1 cellular context compared by ENCODE assay signal in the genomic region with DNA sequence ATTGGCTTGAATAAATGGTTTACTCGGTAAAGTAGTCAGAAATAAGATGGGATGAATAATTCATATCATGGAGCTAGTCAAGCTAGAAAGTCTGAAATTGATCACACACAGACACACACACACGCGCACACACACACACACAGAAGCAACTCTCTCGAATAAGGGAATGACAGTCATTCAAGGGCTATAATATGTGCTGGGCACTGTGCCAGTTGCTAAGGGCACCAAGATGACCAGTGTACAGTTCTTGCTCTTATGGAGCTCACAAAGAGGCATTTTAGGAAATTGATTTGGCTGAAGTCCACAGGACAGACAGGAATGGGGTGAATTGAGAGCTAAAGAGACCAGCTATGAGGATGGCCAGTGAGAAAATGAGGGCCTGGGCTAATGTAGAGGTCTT.
TF ChIP-seq lines count a peak whose summit lies in the region.

No MANE protein-coding gene starts in this region.

TF ChIP-seq in SK-N-SH treated with all-trans-retinoic acid at 6 μM for 48 hours, 23 proteins besides CTCF, POLR2A, EP300 and RAD21 (continued from another document):
- no peak for TF ChIP-seq ZFP30 (CRISPR knock-in tag; IDR thresholded peaks at IDR 0.05)
